24 cellular contexts compared by ENCODE assay signal in genomic region chr2:231524477-231525247, GRCh38. TPM values are rescaled to one million over a fixed set of nuclear protein-coding genes. Genes with fewer than 3 reads are reported as not detected.
DNase-seq lines count a peak whose midpoint lies in the region; ATAC-seq, FAIRE-seq and TF ChIP-seq lines count a peak whose summit lies in the region.
"Had no signal": no experiment of that assay in that cellular context is flagged by ENCODE, and none has a peak within 500 bp of the region (broad histone marks: within the 10 kb centered on the region; RNA-seq: fewer than 3 reads in every experiment).

No MANE protein-coding gene starts in this region.

- no peaks in the 10 kb centered on the region for H3K79me2 ChIP-seq in HepG2 (ENCODE audit: insufficient read depth, low read length)

- peaks cover 8 to 41% of the 10 kb centered on the region in 2 experiments; a peak in 4 of 5 replicates for H3K27me3 ChIP-seq in HepG2 (ENCODE audit: control insufficient read depth in 1 of 2, insufficient read depth in 2 of 2, low read length in 2 of 2)
- no peaks in the 10 kb centered on the region for H3K27me3 ChIP-seq in right lobe of liver
- peaks cover 2% of the 10 kb centered on the region for H3K27me3 ChIP-seq in lower lobe of right lung (ENCODE audit: low read depth)
- H3K27me3 ChIP-seq in upper lobe of left lung: no peaks in the 10 kb centered on the region
- H3K27me3 ChIP-seq: ascending aorta had no signal

- 54% methylated on average over 15 of the region's 16 CpGs for WGBS in HepG2 (ENCODE audit: low lambda C conversion rate)
- 74% methylated on average over 9 of the region's 16 CpGs for WGBS in right lobe of liver (ENCODE audit: insufficient coverage, low coverage, low lambda C conversion rate, missing lambda C conversion rate)
- 79 to 86% methylated on average over 7 to 16 of the region's 16 CpGs for WGBS in upper lobe of left lung, 2 donors

- H3K27ac Mint-ChIP-seq in T-helper 1 cell treated with Interleukin-12 subunit alpha and Interleukin-12 subunit beta and Interleukin-4 antibody, amounts not matched to agents 30 μg/mL and 1 μg/mL, for 36 hours: peak overlapping the region; percentile 60
- H3K27ac Mint-ChIP-seq in WTC11: no peak overlapping the region
- H3K27ac Mint-ChIP-seq: mesothelial cell of epicardium had no signal

- peaks cover 25% of the 10 kb centered on the region for H3K27me3 Mint-ChIP-seq in T-helper 1 cell treated with Interleukin-12 subunit alpha and Interleukin-12 subunit beta and Interleukin-4 antibody, amounts not matched to agents 30 μg/mL and 1 μg/mL, for 36 hours (ENCODE audit: low read depth)
- peaks cover 21% of the 10 kb centered on the region for H3K27me3 Mint-ChIP-seq in WTC11 (ENCODE audit: low read depth)

- CTCF ChIA-PET in HepG2 (lab: Yijun Ruan, JAX; ENCODE audit: low intra/inter-chr PET ratio, low total read pairs) (no interaction called here), WTC11 (lab: Charles Lee) (interaction anchor here (0.6 to 1.7 kb wide), 2 partner anchors 17 to 181 kb away, joined by 3 to 5 read pairs; no protein-coding TSS in a partner anchor)

- no peaks in the 10 kb centered on the region for H4K20me1 ChIP-seq in HepG2 (ENCODE audit: insufficient read depth, low read length)

- H3K4me1 Mint-ChIP-seq in T-helper 1 cell treated with Interleukin-12 subunit alpha and Interleukin-12 subunit beta and Interleukin-4 antibody, amounts not matched to agents 30 μg/mL and 1 μg/mL, for 36 hours (ENCODE audit: low read depth): peaks cover 26% of the 10 kb centered on the region
- H3K4me1 Mint-ChIP-seq in WTC11: peaks cover 8% of the 10 kb centered on the region

- TF ChIP-seq POLR2A in HepG2 (IDR thresholded peaks at IDR 0.05; ENCODE audit: insufficient read depth in 1 of 2, low read depth in 2 of 2, low read length in 2 of 2): no peak
- no peak for TF ChIP-seq POLR2A in right lobe of liver (IDR thresholded peaks at IDR 0.05)
- TF ChIP-seq POLR2A in upper lobe of left lung (IDR thresholded peaks at IDR 0.05): no peak

- no peaks in the 10 kb centered on the region for H3K9me3 ChIP-seq in HepG2 (ENCODE audit: low read length)
- no peaks in the 10 kb centered on the region for H3K9me3 ChIP-seq in right lobe of liver
- no peaks in the 10 kb centered on the region for H3K9me3 ChIP-seq in lower lobe of right lung
- H3K9me3 ChIP-seq in upper lobe of left lung: no peaks in the 10 kb centered on the region
- H3K9me3 ChIP-seq: ascending aorta, transverse colon had no signal

- in situ Hi-C loops in HepG2 (cut with HindIII; ENCODE audit: extremely low pct_ligation_motif_present, low pct_unique_long_range_greater_than_20kb): no loop called here

- peaks cover 2% of the 10 kb centered on the region for H3K36me3 Mint-ChIP-seq in T-helper 1 cell treated with Interleukin-12 subunit alpha and Interleukin-12 subunit beta and Interleukin-4 antibody, amounts not matched to agents 30 μg/mL and 1 μg/mL, for 36 hours (ENCODE audit: low read depth)
- H3K36me3 Mint-ChIP-seq in WTC11: no peaks in the 10 kb centered on the region
- H3K36me3 Mint-ChIP-seq: mesothelial cell of epicardium had no signal

- BruUV-seq in HepG2 (replicated peaks; lab: Mats Ljungman, UMichigan): no TSS peak

- no peak for FAIRE-seq in HepG2 (lab: Jason Lieb, UNC)
- FAIRE-seq: GM12892 had no signal

- H3K4me1 ChIP-seq in HepG2 (ENCODE audit: insufficient read depth, low read length): no peaks in the 10 kb centered on the region
- H3K4me1 ChIP-seq in right lobe of liver: no peaks in the 10 kb centered on the region
- H3K4me1 ChIP-seq in lower lobe of right lung: peaks cover 25% of the 10 kb centered on the region
- peaks cover 22 to 34% (median 27%) of the 10 kb centered on the region in 4 donors for H3K4me1 ChIP-seq in upper lobe of left lung

- POLR2A ChIA-PET in HepG2 (lab: Yijun Ruan, JAX): no interaction called here
- POLR2A ChIA-PET in WTC11 (lab: Charles Lee): no interaction called here

- intact Hi-C loops in HepG2 (cut with micrococcal nuclease; ENCODE audit: unreplicated experiment): no loop called here
- intact Hi-C loops in right lobe of liver (cut with DNase I): no loop called here
- intact Hi-C loops in lower lobe of right lung (cut with DNase I): no loop called here

- TF ChIP-seq CTCF in HepG2 (CRISPR knock-in tag; IDR thresholded peaks at IDR 0.05) (no peak), right lobe of liver (IDR thresholded peaks at IDR 0.05) (no peak), lower lobe of right lung (IDR thresholded peaks at IDR 0.05) (no peak), upper lobe of left lung (IDR thresholded peaks at IDR 0.05) (no peak), WTC11 (IDR thresholded peaks at IDR 0.05) (no peak), GM10266 (IDR thresholded peaks at IDR 0.05; ENCODE audit: control insufficient read depth, insufficient read depth, low read depth, missing control alignments) (no peak)

- H2AFZ ChIP-seq in HepG2 (ENCODE audit: low read length): no peak overlapping the region

- H3K4me2 ChIP-seq in HepG2 (ENCODE audit: low read depth, low read length): no peak overlapping the region

- H3K9ac ChIP-seq in HepG2 (ENCODE audit: insufficient read depth, low read depth, low read length): no peak overlapping the region

- no peak overlapping the region for H3K27ac ChIP-seq in HepG2 (ENCODE audit: extremely low read length, insufficient read depth, low read length)
- no peak overlapping the region for H3K27ac ChIP-seq in right lobe of liver
- H3K27ac ChIP-seq in lower lobe of right lung: peak overlapping the region; percentile 53
- peak overlapping the region in 3 of 4 donors; percentile 44 to 66 (median 54) for H3K27ac ChIP-seq in upper lobe of left lung
- H3K27ac ChIP-seq: 22Rv1, ascending aorta, dorsolateral prefrontal cortex, transverse colon had no signal

- H3K4me3 Mint-ChIP-seq in T-helper 1 cell treated with Interleukin-12 subunit alpha and Interleukin-12 subunit beta and Interleukin-4 antibody, amounts not matched to agents 30 μg/mL and 1 μg/mL, for 36 hours: no peak overlapping the region
- H3K4me3 Mint-ChIP-seq in WTC11: no peak overlapping the region
- H3K4me3 Mint-ChIP-seq: mesothelial cell of epicardium had no signal

- no peak for ATAC-seq in HepG2
- ATAC-seq in right lobe of liver: no peak
- no peak for ATAC-seq in lower lobe of right lung
- ATAC-seq in upper lobe of left lung (ENCODE audit: low FRiP score in 2 of 2): no peak
- ATAC-seq in WTC11: no peak

- no peaks in the 10 kb centered on the region for H3K9me3 Mint-ChIP-seq in T-helper 1 cell treated with Interleukin-12 subunit alpha and Interleukin-12 subunit beta and Interleukin-4 antibody, amounts not matched to agents 30 μg/mL and 1 μg/mL, for 36 hours
- H3K9me3 Mint-ChIP-seq in WTC11: no peaks in the 10 kb centered on the region
- H3K9me3 Mint-ChIP-seq: mesothelial cell of epicardium had no signal

- H3K4me3 ChIP-seq in HepG2 (replicated peaks in 1 of 3; ENCODE audit: insufficient read depth in 1 of 3, low read depth in 2 of 3, low read length in 3 of 3) (no peak overlapping the region), right lobe of liver (no peak overlapping the region), lower lobe of right lung (no peak overlapping the region), upper lobe of left lung (no peak overlapping the region)
- H3K4me3 ChIP-seq: ascending aorta, dorsolateral prefrontal cortex, transverse colon had no signal

- H3K36me3 ChIP-seq in HepG2 (replicated peaks in 1 of 2; ENCODE audit: control insufficient read depth in 1 of 2, insufficient read depth in 2 of 2, low read length in 2 of 2) (no peaks in the 10 kb centered on the region), right lobe of liver (no peaks in the 10 kb centered on the region), lower lobe of right lung (no peaks in the 10 kb centered on the region), upper lobe of left lung (no peaks in the 10 kb centered on the region)
- H3K36me3 ChIP-seq: ascending aorta, transverse colon had no signal

- no peak for TF ChIP-seq RAD21 in HepG2 (CRISPR knock-in tag; IDR thresholded peaks at IDR 0.05)

- no peak for TF ChIP-seq EP300 in HepG2 (IDR thresholded peaks at IDR 0.05; ENCODE audit: low read depth in 2 of 2, low read length in 2 of 2)
- no peak for TF ChIP-seq EP300 in HepG2 (CRISPR knock-in tag; IDR thresholded peaks at IDR 0.05; ENCODE audit: borderline replicate concordance)
- TF ChIP-seq EP300 in upper lobe of left lung (IDR thresholded peaks at IDR 0.05): no peak

- no peak for DNase-seq in T-helper 1 cell
- DNase-seq in HepG2 (ENCODE audit: low spot score): no peak
- no peak for DNase-seq in right lobe of liver
- no peak for DNase-seq in lower lobe of right lung
- DNase-seq in upper lobe of left lung: no peak
- DNase-seq in WTC11 (ENCODE audit: low spot score): no peak
- DNase-seq in GM10266 (ENCODE audit: extremely low spot score): no peak
- DNase-seq: activated CD4-positive, alpha-beta T cell treated with anti-CD3 and anti-CD28 coated beads for 4 hours; activated naive CD4-positive, alpha-beta T cell treated with Interleukin-2 at 50 U/mL for 16 hours; DMS79; NCI-H1105; NCI-H2029; NCI-H226; NCI-H748 treated with DMSO at 0.1 percent for 48 hours; stimulated activated CD4-positive, alpha-beta T cell treated with anti-CD3 and anti-CD28 coated beads, Interleukin-1b, Interleukin-23, amount 100 ng/mL, for 48 hours; stimulated activated naive CD4-positive, alpha-beta T cell treated with Interleukin-2 at 50 U/mL for 16 hours; transverse colon had no signal

RNA-seq across cellular contexts. Expression of gene NMUR1, which starts 5.6 kb away (rescaled TPM):
- total RNA-seq in HepG2 (2016; rRNA removed; fragmentation: Illumina TruSeq; extraction: Trizol) (not detected in 2 replicates), right lobe of liver (under 1 TPM; 0.11 to 0.66 (median 0.36) TPM), lower lobe of right lung (4.4 TPM), upper lobe of left lung (1 to 10 TPM; 1.1 to 2.4 (median 1.9) TPM), WTC11 (2021) (0.42 to 0.44 TPM (median 0.44 TPM) in 3 replicates)
- not detected in 2 replicates for total RNA-seq in HepG2 (2016; cell fraction: cytosol; rRNA removed; fragmentation: Illumina TruSeq; extraction: Trizol; ENCODE audit: low read depth)
- total RNA-seq in HepG2 (2016; cell fraction: insoluble cytoplasmic fraction; rRNA removed; fragmentation: Illumina TruSeq; extraction: Trizol): not detected in 2 replicates
- total RNA-seq in HepG2 (2016; cell fraction: membrane; rRNA removed; fragmentation: Illumina TruSeq; extraction: Trizol): not detected in 2 replicates
- total RNA-seq in HepG2 (2016; cell fraction: nucleus; rRNA removed; fragmentation: Illumina TruSeq; extraction: Trizol): not detected in 2 replicates
- polyA plus RNA-seq in HepG2 (2011; rRNA removed): not detected in 2 replicates
- polyA plus RNA-seq in HepG2 (2011; cell fraction: cytosol; rRNA removed): not detected in 2 replicates
- polyA plus RNA-seq in HepG2 (2011; cell fraction: nucleus; rRNA removed): not detected in 2 replicates
- polyA plus RNA-seq in HepG2 (2012): not detected in 2 replicates
- polyA plus RNA-seq in HepG2 (2016; cell fraction: cytosol; fragmentation: Illumina TruSeq; extraction: Trizol; ENCODE audit: low read depth): not detected in 2 replicates
- polyA plus RNA-seq in HepG2 (2016; cell fraction: insoluble cytoplasmic fraction; fragmentation: Illumina TruSeq; extraction: Trizol; ENCODE audit: low read depth): not detected in 2 replicates
- polyA plus RNA-seq in HepG2 (2016; cell fraction: membrane; fragmentation: Illumina TruSeq; extraction: Trizol; ENCODE audit: low read depth): not detected in 2 replicates
- not detected in 2 replicates for polyA plus RNA-seq in HepG2 (2016; cell fraction: nucleus; fragmentation: Illumina TruSeq; extraction: Trizol; ENCODE audit: insufficient read depth, low read depth)
- polyA minus RNA-seq in HepG2 (2011; rRNA and poly(A)+ RNA removed; ENCODE audit: low replicate concordance): not detected in 2 replicates
- not detected in 2 replicates for polyA minus RNA-seq in HepG2 (2011; cell fraction: cytosol; rRNA and poly(A)+ RNA removed)
- polyA minus RNA-seq in HepG2 (2011; cell fraction: nucleus; rRNA and poly(A)+ RNA removed): not detected in 2 replicates
- polyA plus RNA-seq: neural cell had no signal

Comparison
In these comparisons a context has a peak if more than half of its experiments do, and no peak if none do; other contexts are left out.
1. H3K27ac ChIP-seq: peak in lower lobe of right lung (single experiment) and upper lobe of left lung (3 of 4); none in HepG2 (single experiment) and right lobe of liver (0 of 3).